In genomic region chr3:129663045-129663446, GRCh38 we compare ENCODE assay signal across 12 cellular contexts. TPM values are rescaled to one million over a fixed set of nuclear protein-coding genes. Genes with fewer than 3 reads are reported as not detected.
DNase-seq lines count a peak whose midpoint lies in the region; ATAC-seq, FAIRE-seq and TF ChIP-seq lines count a peak whose summit lies in the region.
"Had no signal": no experiment of that assay in that cellular context is flagged by ENCODE, and none has a peak within 500 bp of the region (broad histone marks: within the 10 kb centered on the region; RNA-seq: fewer than 3 reads in every experiment).

No MANE protein-coding gene starts in this region.

- H3K9me3 Mint-ChIP-seq in osteocyte (ENCODE audit: unreplicated experiment): no peaks in the 10 kb centered on the region

- H3K27ac ChIP-seq in A549 (peak overlapping the region; percentile 89 to 94), mesendoderm (ENCODE audit: low read depth, low read length) (no peak overlapping the region)

- H3K4me3 ChIP-seq in A549 (no peak overlapping the region), bronchial epithelial cell (ENCODE audit: low read depth, low read length) (no peak overlapping the region), mesendoderm (ENCODE audit: low read length) (no peak overlapping the region)
- H3K4me3 ChIP-seq: right lobe of liver had no signal

- no peaks in the 10 kb centered on the region for H3K9me3 ChIP-seq in A549
- H3K9me3 ChIP-seq: right lobe of liver had no signal

- H2BK5ac ChIP-seq in mesendoderm (ENCODE audit: low read length): no peak overlapping the region

- H3K27me3 ChIP-seq in bronchial epithelial cell (ENCODE audit: control insufficient read depth, insufficient read depth, low read length) (no peaks in the 10 kb centered on the region), mesendoderm (ENCODE audit: insufficient read depth, low read length, poor library complexity) (no peaks in the 10 kb centered on the region)
- H3K27me3 ChIP-seq: right lobe of liver had no signal

- FAIRE-seq in A549 (lab: Jason Lieb, UNC) (no peak), bronchial epithelial cell (lab: Jason Lieb, UNC) (no peak)
- FAIRE-seq: TTC549 had no signal

- H3K4me2 ChIP-seq in A549 (peak overlapping the region; percentile 72), mesendoderm (ENCODE audit: low read length) (no peak overlapping the region)

- POLR2A ChIA-PET in A549 (lab: Yijun Ruan, JAX): interaction anchor here (2.0 kb wide), 1 partner anchor 131 kb away, joined by 8 read pairs; no protein-coding TSS in a partner anchor

- ATAC-seq in A549: peak; percentile 84 to 93
- ATAC-seq in GM18511 (IDR thresholded peaks at IDR 0.05; ENCODE audit: unreplicated experiment): no peak

- no peak overlapping the region for H3K9ac ChIP-seq in mesendoderm (ENCODE audit: low read length)

- no peaks in the 10 kb centered on the region for H3K79me1 ChIP-seq in mesendoderm (ENCODE audit: low read length)

- no peak overlapping the region for H3K4ac ChIP-seq in mesendoderm (ENCODE audit: low read depth, low read length)

- no peaks in the 10 kb centered on the region for H3K36me3 ChIP-seq in bronchial epithelial cell (ENCODE audit: control insufficient read depth, insufficient read depth, low read length)
- no peaks in the 10 kb centered on the region for H3K36me3 ChIP-seq in mesendoderm (ENCODE audit: control insufficient read depth, insufficient read depth, low read length)

- H3K23ac ChIP-seq in mesendoderm (ENCODE audit: low read length): no peak overlapping the region

- no peak overlapping the region for H4K5ac ChIP-seq in mesendoderm (ENCODE audit: low read length)

- no peak overlapping the region for H3K18ac ChIP-seq in mesendoderm (ENCODE audit: low read length)

- no peak overlapping the region for H4K8ac ChIP-seq in mesendoderm (ENCODE audit: low read depth, low read length)

- H3K4me3 Mint-ChIP-seq in osteocyte (ENCODE audit: unreplicated experiment): no peak overlapping the region

- no peaks in the 10 kb centered on the region for H3K79me2 ChIP-seq in mesendoderm (ENCODE audit: control insufficient read depth, insufficient read depth, low read length)

- peak; percentile 63 to 86; a peak in 4 of 5 replicates for TF ChIP-seq EP300 in A549 (IDR thresholded peaks at IDR 0.05)

- H3K27ac Mint-ChIP-seq in osteocyte (ENCODE audit: unreplicated experiment): no peak overlapping the region

- H3K56ac ChIP-seq in mesendoderm (ENCODE audit: low read length): no peak overlapping the region

- peaks cover 40% of the 10 kb centered on the region for H3K4me1 Mint-ChIP-seq in osteocyte (ENCODE audit: unreplicated experiment)

- TF ChIP-seq POLR2A in A549 (IDR thresholded peaks at IDR 0.05; ENCODE audit: low read length): no peak

- H2BK15ac ChIP-seq in mesendoderm (replicated peaks; ENCODE audit: low read depth): no peak overlapping the region

- CTCF ChIA-PET in A549 (lab: Yijun Ruan, JAX): interaction anchor here (0.7 to 1.2 kb wide), 4 partner anchors 8 to 36 kb away, joined by 4 to 5 read pairs (median 4); no protein-coding TSS in a partner anchor

- 0% methylated on average over 1 of the region's 1 CpG for WGBS in A549 (ENCODE audit: missing lambda C conversion rate)
- no CpG with 5 or more reads among the region's 1 CpG for WGBS in mesendoderm (ENCODE audit: extremely low coverage, insufficient coverage, low lambda C conversion rate)

- peaks cover 79% of the 10 kb centered on the region for H3K4me1 ChIP-seq in A549
- peaks cover 2% of the 10 kb centered on the region for H3K4me1 ChIP-seq in mesendoderm (ENCODE audit: control insufficient read depth, low read depth, low read length)

- H2AK5ac ChIP-seq in mesendoderm (ENCODE audit: low read length): no peak overlapping the region

- H2BK120ac ChIP-seq in mesendoderm (ENCODE audit: low read depth, low read length): no peak overlapping the region

- no peak for TF ChIP-seq CTCF in A549 (IDR thresholded peaks at IDR 0.05)
- TF ChIP-seq CTCF in bronchial epithelial cell (IDR thresholded peaks at IDR 0.05; ENCODE audit: insufficient read depth, low read length, severe bottlenecking): no peak
- TF ChIP-seq CTCF in osteocyte (IDR thresholded peaks at IDR 0.05): no peak

- no peaks in the 10 kb centered on the region for H3K27me3 Mint-ChIP-seq in osteocyte (ENCODE audit: unreplicated experiment)

- DNase-seq in A549 (ENCODE audit: low read depth in 1 of 2, low spot score in 1 of 2): peak; percentile 42 to 97
- peak; percentile 68 for DNase-seq in HT1080 (ENCODE audit: low read depth)
- peak; percentile 96 for DNase-seq in bronchial epithelial cell (ENCODE audit: low read depth)
- DNase-seq in mesendoderm: peak; percentile 96
- DNase-seq in AG08396 (ENCODE audit: low spot score): no peak
- DNase-seq in osteocyte (ENCODE audit: extremely low spot score, unreplicated experiment): no peak
- DNase-seq in COLO668 (lab: John Stamatoyannopoulos, UW; ENCODE audit: unreplicated experiment): no peak
- DNase-seq: aorta, NCI-H1694, right lobe of liver had no signal

- H3K36me3 Mint-ChIP-seq in osteocyte (ENCODE audit: unreplicated experiment): peaks cover 7% of the 10 kb centered on the region

- TF ChIP-seq RAD21 in A549 (conservative IDR thresholded peaks at IDR 0.05 in 1 of 2, IDR thresholded peaks at IDR 0.05 in 1 of 2): peak in 1 of 2 experiments; percentile 27; a peak in 2 of 5 replicates

TF ChIP-seq in A549, 52 proteins besides CTCF, POLR2A, EP300 and RAD21 (continues in another document):
- TF ChIP-seq FOSB (CRISPR knock-in tag; IDR thresholded peaks at IDR 0.05): no peak
- TF ChIP-seq ZSCAN20 (CRISPR knock-in tag; IDR thresholded peaks at IDR 0.05): no peak
- TF ChIP-seq, protein P1, sequence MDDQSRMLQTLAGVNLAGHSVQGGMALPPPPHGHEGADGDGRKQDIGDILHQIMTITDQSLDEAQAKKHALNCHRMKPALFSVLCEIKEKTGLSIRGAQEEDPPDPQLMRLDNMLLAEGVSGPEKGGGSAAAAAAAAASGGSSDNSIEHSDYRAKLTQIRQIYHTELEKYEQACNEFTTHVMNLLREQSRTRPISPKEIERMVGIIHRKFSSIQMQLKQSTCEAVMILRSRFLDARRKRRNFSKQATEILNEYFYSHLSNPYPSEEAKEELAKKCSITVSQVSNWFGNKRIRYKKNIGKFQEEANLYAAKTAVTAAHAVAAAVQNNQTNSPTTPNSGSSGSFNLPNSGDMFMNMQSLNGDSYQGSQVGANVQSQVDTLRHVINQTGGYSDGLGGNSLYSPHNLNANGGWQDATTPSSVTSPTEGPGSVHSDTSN (IDR thresholded peaks at IDR 0.05): 0 out of 2 replicates have a peak, but pooled peaks have one; percentile 63
- TF ChIP-seq, protein P2, sequence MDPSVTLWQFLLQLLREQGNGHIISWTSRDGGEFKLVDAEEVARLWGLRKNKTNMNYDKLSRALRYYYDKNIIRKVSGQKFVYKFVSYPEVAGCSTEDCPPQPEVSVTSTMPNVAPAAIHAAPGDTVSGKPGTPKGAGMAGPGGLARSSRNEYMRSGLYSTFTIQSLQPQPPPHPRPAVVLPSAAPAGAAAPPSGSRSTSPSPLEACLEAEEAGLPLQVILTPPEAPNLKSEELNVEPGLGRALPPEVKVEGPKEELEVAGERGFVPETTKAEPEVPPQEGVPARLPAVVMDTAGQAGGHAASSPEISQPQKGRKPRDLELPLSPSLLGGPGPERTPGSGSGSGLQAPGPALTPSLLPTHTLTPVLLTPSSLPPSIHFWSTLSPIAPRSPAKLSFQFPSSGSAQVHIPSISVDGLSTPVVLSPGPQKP (IDR thresholded peaks at IDR 0.05; ENCODE audit: low read depth, low read length): no peak
- TF ChIP-seq ZFP36 (IDR thresholded peaks at IDR 0.05; ENCODE audit: borderline replicate concordance, partially characterized antibody): no peak
- TF ChIP-seq, protein P3, sequence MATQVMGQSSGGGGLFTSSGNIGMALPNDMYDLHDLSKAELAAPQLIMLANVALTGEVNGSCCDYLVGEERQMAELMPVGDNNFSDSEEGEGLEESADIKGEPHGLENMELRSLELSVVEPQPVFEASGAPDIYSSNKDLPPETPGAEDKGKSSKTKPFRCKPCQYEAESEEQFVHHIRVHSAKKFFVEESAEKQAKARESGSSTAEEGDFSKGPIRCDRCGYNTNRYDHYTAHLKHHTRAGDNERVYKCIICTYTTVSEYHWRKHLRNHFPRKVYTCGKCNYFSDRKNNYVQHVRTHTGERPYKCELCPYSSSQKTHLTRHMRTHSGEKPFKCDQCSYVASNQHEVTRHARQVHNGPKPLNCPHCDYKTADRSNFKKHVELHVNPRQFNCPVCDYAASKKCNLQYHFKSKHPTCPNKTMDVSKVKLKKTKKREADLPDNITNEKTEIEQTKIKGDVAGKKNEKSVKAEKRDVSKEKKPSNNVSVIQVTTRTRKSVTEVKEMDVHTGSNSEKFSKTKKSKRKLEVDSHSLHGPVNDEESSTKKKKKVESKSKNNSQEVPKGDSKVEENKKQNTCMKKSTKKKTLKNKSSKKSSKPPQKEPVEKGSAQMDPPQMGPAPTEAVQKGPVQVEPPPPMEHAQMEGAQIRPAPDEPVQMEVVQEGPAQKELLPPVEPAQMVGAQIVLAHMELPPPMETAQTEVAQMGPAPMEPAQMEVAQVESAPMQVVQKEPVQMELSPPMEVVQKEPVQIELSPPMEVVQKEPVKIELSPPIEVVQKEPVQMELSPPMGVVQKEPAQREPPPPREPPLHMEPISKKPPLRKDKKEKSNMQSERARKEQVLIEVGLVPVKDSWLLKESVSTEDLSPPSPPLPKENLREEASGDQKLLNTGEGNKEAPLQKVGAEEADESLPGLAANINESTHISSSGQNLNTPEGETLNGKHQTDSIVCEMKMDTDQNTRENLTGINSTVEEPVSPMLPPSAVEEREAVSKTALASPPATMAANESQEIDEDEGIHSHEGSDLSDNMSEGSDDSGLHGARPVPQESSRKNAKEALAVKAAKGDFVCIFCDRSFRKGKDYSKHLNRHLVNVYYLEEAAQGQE (IDR thresholded peaks at IDR 0.05): no peak
- TF ChIP-seq CBX8 (IDR thresholded peaks at IDR 0.05): no peak
- no peak for TF ChIP-seq ZNF302 (CRISPR knock-in tag; IDR thresholded peaks at IDR 0.05)
- no peak for TF ChIP-seq SREBF2 (IDR thresholded peaks at IDR 0.05)
- TF ChIP-seq, protein P4, sequence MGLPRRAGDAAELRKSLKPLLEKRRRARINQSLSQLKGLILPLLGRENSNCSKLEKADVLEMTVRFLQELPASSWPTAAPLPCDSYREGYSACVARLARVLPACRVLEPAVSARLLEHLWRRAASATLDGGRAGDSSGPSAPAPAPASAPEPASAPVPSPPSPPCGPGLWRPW (IDR thresholded peaks at IDR 0.05): no peak

RNA-seq across cellular contexts. Expression of gene PLXND1, which starts 56.6 kb away (rescaled TPM):
- polyA plus RNA-seq in A549 (2011; rRNA removed) (26.8 and 49.3 TPM in 2 replicates), A549 (2017; fragmentation: RNase III; extraction: RNeasy Plus Mini Kit Qiagen cat#74134 plus additional on column Dnase treatment) (47.2 to 72.6 TPM (median 58.6 TPM) in 3 replicates)
- polyA plus RNA-seq in A549 (2012; cell fraction: cytosol; rRNA removed): 37.6 and 41.4 TPM in 2 replicates
- 133 and 136 TPM in 2 replicates for polyA plus RNA-seq in A549 (2012; cell fraction: nucleus; rRNA removed)
- 49.8 and 54.9 TPM in 2 replicates for polyA minus RNA-seq in A549 (2011; rRNA and poly(A)+ RNA removed)
- total RNA-seq in HT1080 (2014; rRNA removed; shearing (Covaris generic)): 26.7 and 28.5 TPM in 2 replicates
- 17.4 and 26.9 TPM in 2 replicates for polyA plus RNA-seq in HT1080 (2015; cell fraction: cytosol; rRNA removed)
- polyA plus RNA-seq in HT1080 (2015; cell fraction: nucleus; rRNA removed): 41.3 and 46.6 TPM in 2 replicates
- total RNA-seq in bronchial epithelial cell (1.0 and 2.4 TPM in 2 replicates), osteocyte (316 and 358 TPM in 2 replicates)
- polyA plus RNA-seq in mesendoderm (2013, experiment 1 of 2): 94.2 TPM
- polyA plus RNA-seq in mesendoderm (2013, experiment 2 of 2): 90.0 TPM

Comparison
In these comparisons a context has a peak if more than half of its experiments do, and no peak if none do; other contexts are left out.
1. DNase-seq: peak in A549 (2 of 2), HT1080 (single experiment), bronchial epithelial cell (single experiment) and mesendoderm (single experiment); none in AG08396 (single experiment), osteocyte (single experiment) and COLO668 (single experiment).
2. RNA of gene PLXND1, which starts 56.6 kb away (total RNA-seq): 316 to 358 TPM in osteocyte; 26.7 to 28.5 TPM in HT1080 and 1.0 to 2.4 TPM in bronchial epithelial cell; every median in the first group is over 10 times any median in the second.